8 cellular contexts compared by ENCODE assay signal in genomic region chr3:52685705-52686691, GRCh38. TPM values are rescaled to one million over a fixed set of nuclear protein-coding genes. Genes with fewer than 3 reads are reported as not detected.
A peak's percentile ranks its signal among the peaks of the same experiment; 100 is the strongest.
DNase-seq lines count a peak whose midpoint lies in the region; TF ChIP-seq lines count a peak whose summit lies in the region.

GNL3 (plus strand) TSS chr3:52686032; CDS start chr3:52686093, 61 bp downstream.
PBRM1 (minus strand) TSS chr3:52685913.

- H3K36me3 ChIP-seq in H7 (replicated peaks; ENCODE audit: control insufficient read depth, insufficient read depth, low read length) (peaks cover 39% of the 10 kb centered on the region), MG63 (peaks cover 51% of the 10 kb centered on the region), SJSA1 (peaks cover 66% of the 10 kb centered on the region), stomach (peaks cover 32 to 43% (median 40%) of the 10 kb centered on the region in 4 donors)

- peaks cover 60% of the 10 kb centered on the region for H3K4me1 Mint-ChIP-seq in neural crest cell

- H3K27ac Mint-ChIP-seq in neural crest cell (ENCODE audit: unreplicated experiment): peak within 1 kb of the TSS; percentile 98

- peak in 1 of 4 donors; percentile 64 for TF ChIP-seq POLR2A in stomach (IDR thresholded peaks at IDR 0.05)

- in situ Hi-C loops in G401 (cut with HindIII; ENCODE audit: low sequenced_read_pairs): no loop called here

- WGBS in stomach, 5 donors: 0 to 1% (median 1%) methylated on average over 21 to 82 of the region's 82 CpGs

- peak; percentile 95 for DNase-seq in G401 (ENCODE audit: low spot score)
- DNase-seq in H7: peak; percentile 96
- peak; percentile 93 for DNase-seq in MG63
- peak; percentile 89 to 90 for DNase-seq in SJSA1 (ENCODE audit: low read depth in 1 of 2, low spot score in 2 of 2)
- DNase-seq in activated gamma-delta T cell treated with anti-CD3 and anti-CD28 coated beads, Interleukin-2, amount 50 U/mL, for 16 hours (ENCODE audit: low read depth): peak; percentile 85
- DNase-seq in foreskin fibroblast: peak; percentile 96 to 99
- DNase-seq in neural crest cell (ENCODE audit: low read depth, low spot score): peak; percentile 87
- peak; percentile 95 for DNase-seq in stomach

- H3K9me3 ChIP-seq in MG63: no peaks in the 10 kb centered on the region
- no peaks in the 10 kb centered on the region for H3K9me3 ChIP-seq in SJSA1 (replicated peaks)
- H3K9me3 ChIP-seq in stomach: no peaks in the 10 kb centered on the region

- H3K4me1 ChIP-seq in SJSA1 (replicated peaks) (peaks cover 12% of the 10 kb centered on the region; the same call in 1 of the 2 replicates), stomach (peaks cover 18 to 78% (median 69%) of the 10 kb centered on the region in 4 donors)

- peak within 1 kb of the TSS; percentile 98 for H3K4me3 Mint-ChIP-seq in neural crest cell

- H3K9me3 Mint-ChIP-seq in neural crest cell: no peaks in the 10 kb centered on the region

- no peak for TF ChIP-seq EP300 in stomach (IDR thresholded peaks at IDR 0.05)

- no peaks in the 10 kb centered on the region for H3K27me3 ChIP-seq in H7 (ENCODE audit: control insufficient read depth, insufficient read depth, low read length)
- H3K27me3 ChIP-seq in MG63: no peaks in the 10 kb centered on the region
- no peaks in the 10 kb centered on the region for H3K27me3 ChIP-seq in SJSA1 (replicated peaks)
- no peaks in the 10 kb centered on the region for H3K27me3 ChIP-seq in stomach

- H3K27ac ChIP-seq in SJSA1: peak within 1 kb of the TSS; percentile 95
- peak within 1 kb of the TSS; percentile 92 to 100 (median 96) for H3K27ac ChIP-seq in stomach

- no peak for TF ChIP-seq CTCF in foreskin fibroblast (IDR thresholded peaks at IDR 0.05; ENCODE audit: low read depth, low read length)
- no peak for TF ChIP-seq CTCF in neural crest cell (conservative IDR thresholded peaks at IDR 0.05)
- no peak for TF ChIP-seq CTCF in stomach (IDR thresholded peaks at IDR 0.05)

- intact Hi-C loops in stomach (cut with DNase I; ENCODE audit: low total_unique reads): no loop called here

- no peaks in the 10 kb centered on the region for H3K27me3 Mint-ChIP-seq in neural crest cell (ENCODE audit: low read depth)

- peak within 1 kb of the TSS; percentile 87 for H3K4me3 ChIP-seq in H7 (ENCODE audit: insufficient read depth, low read depth, low read length)
- peak within 1 kb of the TSS; percentile 95 for H3K4me3 ChIP-seq in MG63
- H3K4me3 ChIP-seq in SJSA1: peak within 1 kb of the TSS; percentile 92
- peak within 1 kb of the TSS; percentile 75 to 83 for H3K4me3 ChIP-seq in foreskin fibroblast (ENCODE audit: low read depth in 1 of 2, low read length in 2 of 2)
- H3K4me3 ChIP-seq in stomach: peak within 1 kb of the TSS; percentile 59 to 86 (median 81)

- H3K36me3 Mint-ChIP-seq in neural crest cell (ENCODE audit: low read depth): peaks cover 15% of the 10 kb centered on the region

RNA-seq across cellular contexts. Expression of gene GNL3, which starts in this region (rescaled TPM):
- total RNA-seq in G401 (2014; rRNA removed; shearing (Covaris generic)): 127 and 216 TPM in 2 replicates
- 148 and 237 TPM in 2 replicates for total RNA-seq in H7 (2014; rRNA removed; shearing (Covaris generic))
- 127 and 226 TPM in 2 replicates for total RNA-seq in MG63 (2014; rRNA removed; shearing (Covaris generic); ENCODE audit: low replicate concordance)
- 92.6 and 134 TPM in 2 replicates for total RNA-seq in SJSA1 (2014; rRNA removed; shearing (Covaris generic))
- total RNA-seq in neural crest cell (142 TPM in 2 replicates), stomach (100 to 1,000 TPM in 1 of 5 donors, 10 to 100 TPM in 3, 1 to 10 TPM in 1; 5.8 to 114 (median 88.9) TPM)
- 10 to 100 TPM; 37.9 to 69.1 (median 55.3) TPM for polyA plus RNA-seq in stomach

RNA-seq across cellular contexts. Expression of gene PBRM1, which starts in this region (rescaled TPM):
- 21.6 and 38.4 TPM in 2 replicates for total RNA-seq in G401 (2014; rRNA removed; shearing (Covaris generic))
- total RNA-seq in H7 (2014; rRNA removed; shearing (Covaris generic)): 29.1 and 39.6 TPM in 2 replicates
- 16.2 and 21.3 TPM in 2 replicates for total RNA-seq in MG63 (2014; rRNA removed; shearing (Covaris generic); ENCODE audit: low replicate concordance)
- total RNA-seq in SJSA1 (2014; rRNA removed; shearing (Covaris generic)): 39.3 and 39.6 TPM in 2 replicates
- total RNA-seq in neural crest cell (107 and 109 TPM in 2 replicates), stomach (100 to 1,000 TPM in 3 of 5 donors, 10 to 100 TPM in 2; 55.0 to 130 (median 105) TPM)
- 1 to 10 TPM; 6.0 to 8.4 (median 7.8) TPM for polyA plus RNA-seq in stomach

Comparison
In these comparisons a context has a peak if more than half of its experiments do, and no peak if none do; other contexts are left out.
1. Peak in every context shown above with its lines: DNase-seq, H3K4me3 ChIP-seq and H3K27ac ChIP-seq.